Comparison of ENCODE assay signal across 1 cellular context in the genomic region with DNA sequence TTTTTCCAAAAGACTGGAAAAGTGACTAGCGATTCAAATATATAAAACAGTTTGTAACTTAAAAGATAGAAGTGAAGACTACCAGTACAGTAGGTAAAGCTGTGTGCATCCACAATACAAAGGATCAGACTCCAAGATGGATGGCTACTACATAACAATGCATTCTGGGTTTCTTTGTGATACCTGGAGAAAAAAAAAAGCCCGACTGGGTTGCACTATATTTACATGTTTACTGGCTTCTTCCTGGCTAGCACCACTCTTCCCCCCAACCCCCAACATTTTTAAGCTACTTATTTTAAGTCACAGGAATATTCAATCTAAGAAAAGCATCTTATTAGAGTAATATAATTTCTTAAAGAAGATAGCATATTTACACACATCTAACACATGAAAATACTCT.
TF ChIP-seq lines count a peak whose summit lies in the region.

No MANE protein-coding gene starts in this region.

TF ChIP-seq in H1, 55 proteins besides CTCF, POLR2A, EP300 and RAD21 (continued from another document):
- TF ChIP-seq RXRA (IDR thresholded peaks at IDR 0.05; ENCODE audit: insufficient read depth, low read depth, low read length) (no peak), POU5F1 (IDR thresholded peaks at IDR 0.05; ENCODE audit: low read depth, low read length) (no peak), YY1 (IDR thresholded peaks at IDR 0.05; ENCODE audit: low read depth, low read length) (peak; percentile 57; the same call in 1 of the 2 replicates), TBP (IDR thresholded peaks at IDR 0.05; ENCODE audit: low read depth, low read length) (no peak), SP1 (IDR thresholded peaks at IDR 0.05; ENCODE audit: low read depth, low read length) (0 out of 2 replicates have a peak, but pooled peaks have one; percentile 29), SIN3A (conservative IDR thresholded peaks at IDR 0.05 in 1 of 2, IDR thresholded peaks at IDR 0.05 in 1 of 2; ENCODE audit: low read depth in 1 of 2, low read length in 2 of 2) (no peak)
- TF ChIP-seq, protein P1, sequence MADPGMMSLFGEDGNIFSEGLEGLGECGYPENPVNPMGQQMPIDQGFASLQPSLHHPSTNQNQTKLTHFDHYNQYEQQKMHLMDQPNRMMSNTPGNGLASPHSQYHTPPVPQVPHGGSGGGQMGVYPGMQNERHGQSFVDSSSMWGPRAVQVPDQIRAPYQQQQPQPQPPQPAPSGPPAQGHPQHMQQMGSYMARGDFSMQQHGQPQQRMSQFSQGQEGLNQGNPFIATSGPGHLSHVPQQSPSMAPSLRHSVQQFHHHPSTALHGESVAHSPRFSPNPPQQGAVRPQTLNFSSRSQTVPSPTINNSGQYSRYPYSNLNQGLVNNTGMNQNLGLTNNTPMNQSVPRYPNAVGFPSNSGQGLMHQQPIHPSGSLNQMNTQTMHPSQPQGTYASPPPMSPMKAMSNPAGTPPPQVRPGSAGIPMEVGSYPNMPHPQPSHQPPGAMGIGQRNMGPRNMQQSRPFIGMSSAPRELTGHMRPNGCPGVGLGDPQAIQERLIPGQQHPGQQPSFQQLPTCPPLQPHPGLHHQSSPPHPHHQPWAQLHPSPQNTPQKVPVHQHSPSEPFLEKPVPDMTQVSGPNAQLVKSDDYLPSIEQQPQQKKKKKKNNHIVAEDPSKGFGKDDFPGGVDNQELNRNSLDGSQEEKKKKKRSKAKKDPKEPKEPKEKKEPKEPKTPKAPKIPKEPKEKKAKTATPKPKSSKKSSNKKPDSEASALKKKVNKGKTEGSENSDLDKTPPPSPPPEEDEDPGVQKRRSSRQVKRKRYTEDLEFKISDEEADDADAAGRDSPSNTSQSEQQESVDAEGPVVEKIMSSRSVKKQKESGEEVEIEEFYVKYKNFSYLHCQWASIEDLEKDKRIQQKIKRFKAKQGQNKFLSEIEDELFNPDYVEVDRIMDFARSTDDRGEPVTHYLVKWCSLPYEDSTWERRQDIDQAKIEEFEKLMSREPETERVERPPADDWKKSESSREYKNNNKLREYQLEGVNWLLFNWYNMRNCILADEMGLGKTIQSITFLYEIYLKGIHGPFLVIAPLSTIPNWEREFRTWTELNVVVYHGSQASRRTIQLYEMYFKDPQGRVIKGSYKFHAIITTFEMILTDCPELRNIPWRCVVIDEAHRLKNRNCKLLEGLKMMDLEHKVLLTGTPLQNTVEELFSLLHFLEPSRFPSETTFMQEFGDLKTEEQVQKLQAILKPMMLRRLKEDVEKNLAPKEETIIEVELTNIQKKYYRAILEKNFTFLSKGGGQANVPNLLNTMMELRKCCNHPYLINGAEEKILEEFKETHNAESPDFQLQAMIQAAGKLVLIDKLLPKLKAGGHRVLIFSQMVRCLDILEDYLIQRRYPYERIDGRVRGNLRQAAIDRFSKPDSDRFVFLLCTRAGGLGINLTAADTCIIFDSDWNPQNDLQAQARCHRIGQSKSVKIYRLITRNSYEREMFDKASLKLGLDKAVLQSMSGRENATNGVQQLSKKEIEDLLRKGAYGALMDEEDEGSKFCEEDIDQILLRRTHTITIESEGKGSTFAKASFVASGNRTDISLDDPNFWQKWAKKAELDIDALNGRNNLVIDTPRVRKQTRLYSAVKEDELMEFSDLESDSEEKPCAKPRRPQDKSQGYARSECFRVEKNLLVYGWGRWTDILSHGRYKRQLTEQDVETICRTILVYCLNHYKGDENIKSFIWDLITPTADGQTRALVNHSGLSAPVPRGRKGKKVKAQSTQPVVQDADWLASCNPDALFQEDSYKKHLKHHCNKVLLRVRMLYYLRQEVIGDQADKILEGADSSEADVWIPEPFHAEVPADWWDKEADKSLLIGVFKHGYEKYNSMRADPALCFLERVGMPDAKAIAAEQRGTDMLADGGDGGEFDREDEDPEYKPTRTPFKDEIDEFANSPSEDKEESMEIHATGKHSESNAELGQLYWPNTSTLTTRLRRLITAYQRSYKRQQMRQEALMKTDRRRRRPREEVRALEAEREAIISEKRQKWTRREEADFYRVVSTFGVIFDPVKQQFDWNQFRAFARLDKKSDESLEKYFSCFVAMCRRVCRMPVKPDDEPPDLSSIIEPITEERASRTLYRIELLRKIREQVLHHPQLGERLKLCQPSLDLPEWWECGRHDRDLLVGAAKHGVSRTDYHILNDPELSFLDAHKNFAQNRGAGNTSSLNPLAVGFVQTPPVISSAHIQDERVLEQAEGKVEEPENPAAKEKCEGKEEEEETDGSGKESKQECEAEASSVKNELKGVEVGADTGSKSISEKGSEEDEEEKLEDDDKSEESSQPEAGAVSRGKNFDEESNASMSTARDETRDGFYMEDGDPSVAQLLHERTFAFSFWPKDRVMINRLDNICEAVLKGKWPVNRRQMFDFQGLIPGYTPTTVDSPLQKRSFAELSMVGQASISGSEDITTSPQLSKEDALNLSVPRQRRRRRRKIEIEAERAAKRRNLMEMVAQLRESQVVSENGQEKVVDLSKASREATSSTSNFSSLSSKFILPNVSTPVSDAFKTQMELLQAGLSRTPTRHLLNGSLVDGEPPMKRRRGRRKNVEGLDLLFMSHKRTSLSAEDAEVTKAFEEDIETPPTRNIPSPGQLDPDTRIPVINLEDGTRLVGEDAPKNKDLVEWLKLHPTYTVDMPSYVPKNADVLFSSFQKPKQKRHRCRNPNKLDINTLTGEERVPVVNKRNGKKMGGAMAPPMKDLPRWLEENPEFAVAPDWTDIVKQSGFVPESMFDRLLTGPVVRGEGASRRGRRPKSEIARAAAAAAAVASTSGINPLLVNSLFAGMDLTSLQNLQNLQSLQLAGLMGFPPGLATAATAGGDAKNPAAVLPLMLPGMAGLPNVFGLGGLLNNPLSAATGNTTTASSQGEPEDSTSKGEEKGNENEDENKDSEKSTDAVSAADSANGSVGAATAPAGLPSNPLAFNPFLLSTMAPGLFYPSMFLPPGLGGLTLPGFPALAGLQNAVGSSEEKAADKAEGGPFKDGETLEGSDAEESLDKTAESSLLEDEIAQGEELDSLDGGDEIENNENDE (IDR thresholded peaks at IDR 0.05; ENCODE audit: insufficient replicate concordance, low read length) = peak; percentile 0
